ENCODE assay signal across 23 cellular contexts in genomic region chr7:156005202-156005821, GRCh38.
"Had no signal": no experiment of that assay in that cellular context is flagged by ENCODE, and none has a peak within 500 bp of the region (broad histone marks: within the 10 kb centered on the region; RNA-seq: fewer than 3 reads in every experiment).

No MANE protein-coding gene starts in this region.

- H3K4me3 ChIP-seq: esophagus squamous epithelium, heart right ventricle, left ventricle myocardium inferior, lung, mucosa of descending colon, thoracic aorta, upper lobe of left lung had no signal

- H3K27me3 ChIP-seq: upper lobe of left lung had no signal

- DNase-seq: activated CD4-positive, alpha-beta T cell treated with anti-CD3 and anti-CD28 coated beads for 36 hours; activated CD4-positive, CD25-positive, alpha-beta regulatory T cell; activated CD8-positive, alpha-beta T cell treated with anti-CD3 and anti-CD28 coated beads, Interleukin-2, amount 10 ng/mL, durations not matched to agents 7 days and 5 days; activated effector memory CD4-positive, alpha-beta T cell treated with anti-CD3 and anti-CD28 coated beads, Interleukin-2, amount 50 U/mL, for 16 hours; activated naive CD4-positive, alpha-beta T cell treated with anti-CD3 and anti-CD28 coated beads for 36 hours; activated naive CD8-positive, alpha-beta T cell treated with anti-CD3 and anti-CD28 coated beads for 36 hours; amygdala; central memory CD4-positive, alpha-beta T cell; esophagus squamous epithelium; foreskin melanocyte; heart right ventricle; left ventricle myocardium inferior; mesendoderm; stimulated activated CD4-positive, alpha-beta T cell treated with anti-CD3 and anti-CD28 coated beads, Interleukin-15, amount 100 ng/mL, for 24 hours; stimulated activated CD4-positive, alpha-beta T cell treated with anti-CD3 and anti-CD28 coated beads, Interleukin-2, amount 100 ng/mL, for 24 hours; stimulated activated naive CD4-positive, alpha-beta T cell treated with Interleukin-2 at 50 U/mL for 16 hours; upper lobe of left lung had no signal

- H3K27ac ChIP-seq: epithelial cell of prostate, esophagus squamous epithelium, heart right ventricle, left ventricle myocardium inferior, thoracic aorta, upper lobe of left lung had no signal

- H3K4me1 ChIP-seq: heart right ventricle, left ventricle myocardium inferior, upper lobe of left lung had no signal

- H3K36me3 ChIP-seq: esophagus squamous epithelium, heart right ventricle, left ventricle myocardium inferior, thoracic aorta, upper lobe of left lung had no signal

- ATAC-seq: activated CD4-positive, alpha-beta T cell treated with anti-CD3 and anti-CD28 coated beads for 36 hours; activated CD8-positive, alpha-beta T cell treated with anti-CD3 and anti-CD28 coated beads, Interleukin-2, amount 10 ng/mL, durations not matched to agents 7 days and 5 days; heart right ventricle; mucosa of descending colon; right cardiac atrium had no signal

- H3K9me3 ChIP-seq: esophagus squamous epithelium, mucosa of descending colon, thoracic aorta had no signal

- FAIRE-seq: endometrium had no signal
